ENCODE assay signal across 14 cellular contexts in the genomic region with DNA sequence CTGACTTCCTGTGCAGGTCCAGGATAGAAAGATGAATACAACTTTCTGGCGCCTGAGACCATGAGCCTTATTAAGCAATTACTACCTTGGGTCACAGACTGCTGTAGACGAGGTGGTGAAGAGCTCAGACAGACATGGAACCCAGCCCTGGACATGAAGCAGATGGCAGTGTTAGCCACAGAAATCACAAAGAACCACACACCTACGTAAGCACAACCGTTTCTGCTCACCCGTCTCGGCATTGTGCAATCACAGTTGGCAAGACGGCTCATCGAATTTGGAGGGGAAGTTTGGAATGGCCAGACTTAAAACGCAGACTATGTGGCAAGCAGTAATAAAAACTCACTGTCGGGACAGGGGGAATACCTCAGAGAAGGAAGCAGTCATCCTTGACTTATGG. TPM values are rescaled to one million over a fixed set of nuclear protein-coding genes. Genes with fewer than 3 reads are reported as not detected.
A peak's percentile ranks its signal among the peaks of the same experiment; 100 is the strongest.
DNase-seq lines count a peak whose midpoint lies in the region; ATAC-seq, FAIRE-seq and TF ChIP-seq lines count a peak whose summit lies in the region.
"Had no signal": no experiment of that assay in that cellular context is flagged by ENCODE, and none has a peak within 500 bp of the region (broad histone marks: within the 10 kb centered on the region; RNA-seq: fewer than 3 reads in every experiment).

No MANE protein-coding gene starts in this region.

- no peak for FAIRE-seq in D721Med (lab: Jason Lieb, UNC)

- H3K4me1 Mint-ChIP-seq in natural killer cell treated with Interleukin-12 subunit alpha and Interleukin-12 subunit beta and Interleukin-15 and Interleukin-18, amount 100 ng/mL, for 72 hours (ENCODE audit: low read depth in 2 of 2), result peaks cover 18 to 29% of the 10 kb centered on the region in 2 donors

- no peaks in the 10 kb centered on the region for H3K36me3 Mint-ChIP-seq in natural killer cell treated with Interleukin-12 subunit alpha and Interleukin-12 subunit beta and Interleukin-15 and Interleukin-18, amount 100 ng/mL, for 72 hours

- H3K4me3 Mint-ChIP-seq in natural killer cell treated with Interleukin-12 subunit alpha and Interleukin-12 subunit beta and Interleukin-15 and Interleukin-18, amount 100 ng/mL, for 72 hours, result peak overlapping the region; percentile 73

- H3K9me3 Mint-ChIP-seq in natural killer cell treated with Interleukin-12 subunit alpha and Interleukin-12 subunit beta and Interleukin-15 and Interleukin-18, amount 100 ng/mL, for 72 hours, result peaks cover 3% of the 10 kb centered on the region
- H3K9me3 Mint-ChIP-seq: activated T-helper 2 cell treated with anti-CD3 and anti-CD28 coated beads, Interferon-gamma antibody, Interleukin-2, Interleukin-4, amounts not matched to agents 10 μg/mL and 5 μg/mL and 100 μg/mL, durations not matched to agents 14 hours and 24 hours and 36 hours had no signal

- no peak for TF ChIP-seq CTCF in D721Med (IDR thresholded peaks at IDR 0.05; ENCODE audit: insufficient read depth, missing control alignments)

- intact Hi-C loops in Right ventricle myocardium inferior (cut with DNase I), result no loop called here

- H3K27me3 Mint-ChIP-seq in natural killer cell treated with Interleukin-12 subunit alpha and Interleukin-12 subunit beta and Interleukin-15 and Interleukin-18, amount 100 ng/mL, for 72 hours, result no peaks in the 10 kb centered on the region

- peak overlapping the region; percentile 91 to 93 for H3K27ac Mint-ChIP-seq in natural killer cell treated with Interleukin-12 subunit alpha and Interleukin-12 subunit beta and Interleukin-15 and Interleukin-18, amount 100 ng/mL, for 72 hours
- H3K27ac Mint-ChIP-seq: activated T-helper 2 cell treated with anti-CD3 and anti-CD28 coated beads, Interferon-gamma antibody, Interleukin-2, Interleukin-4, amounts not matched to agents 10 μg/mL and 5 μg/mL and 100 μg/mL, durations not matched to agents 14 hours and 24 hours and 36 hours had no signal

- DNase-seq in C1 segment of cervical spinal cord (lab: John Stamatoyannopoulos, UW) (peak in 8 of 14 donors; percentile 5 to 15 (median 8)), SKM-1 treated with dmso at 0.1 percent for 144 hours (lab: John Stamatoyannopoulos, UW; ENCODE audit: unreplicated experiment) (peak; percentile 96), Right ventricle myocardium inferior (ENCODE audit: missing footprints) (peak; percentile 81), D721Med (ENCODE audit: insufficient read length, low spot score) (no peak), COLO829 (ENCODE audit: low spot score) (no peak), DMS153 (lab: John Stamatoyannopoulos, UW) (no peak), NCI-H1417 treated with DMSO at 0.1 percent for 48 hours (lab: John Stamatoyannopoulos, UW) (no peak)
- DNase-seq in natural killer cell treated with Interleukin-12 subunit alpha and Interleukin-12 subunit beta and Interleukin-15 and Interleukin-18, amount 100 ng/mL, for 72 hours (ENCODE audit: low spot score), result peak; percentile 80
- DNase-seq: activated CD4-positive, alpha-beta T cell treated with anti-CD3 and anti-CD28 coated beads, Interleukin-2, amount 50 U/mL, for 1 hour; DMS79; NCI-H1105 treated with DMSO at 0.1 percent for 48 hours; NCI-H510A treated with DMSO at 0.1 percent for 48 hours; occipital lobe had no signal

- ATAC-seq in Right ventricle myocardium inferior, result peak; percentile 51
- ATAC-seq in natural killer cell treated with Interleukin-12 subunit alpha and Interleukin-12 subunit beta and Interleukin-15 and Interleukin-18, amount 100 ng/mL, for 72 hours, result peak; percentile 84 to 94

RNA-seq across cellular contexts. Expression of a gene that starts 24.3 kb away (rescaled TPM):
- 0.81 TPM for total RNA-seq in Right ventricle myocardium inferior
- total RNA-seq in natural killer cell treated with Interleukin-12 subunit alpha and Interleukin-12 subunit beta and Interleukin-15 and Interleukin-18, amount 100 ng/mL, for 72 hours, result under 1 TPM; 0.55 to 0.84 TPM

Comparison
In these comparisons a context has a peak if more than half of its experiments do, and no peak if none do; other contexts are left out.
1. DNase-seq: peak in C1 segment of cervical spinal cord (8 of 14), SKM-1 treated with dmso at 0.1 percent for 144 hours (single experiment), Right ventricle myocardium inferior (single experiment) and natural killer cell treated with Interleukin-12 subunit alpha and Interleukin-12 subunit beta and Interleukin-15 and Interleukin-18, amount 100 ng/mL, for 72 hours (single experiment); none in D721Med (single experiment), COLO829 (single experiment), DMS153 (single experiment) and NCI-H1417 treated with DMSO at 0.1 percent for 48 hours (single experiment).